Comparison of ENCODE assay signal across 1 cellular context in genomic region chr17:64472564-64472963, GRCh38.
TF ChIP-seq lines count a peak whose summit lies in the region.

No MANE protein-coding gene starts in this region.

TF ChIP-seq in HepG2, 621 proteins besides CTCF, POLR2A, EP300 and RAD21:
- TF ChIP-seq RFXAP (CRISPR knock-in tag; IDR thresholded peaks at IDR 0.05; ENCODE audit: borderline replicate concordance): no peak
